ENCODE assay signal across 1 cellular context in the genomic region with DNA sequence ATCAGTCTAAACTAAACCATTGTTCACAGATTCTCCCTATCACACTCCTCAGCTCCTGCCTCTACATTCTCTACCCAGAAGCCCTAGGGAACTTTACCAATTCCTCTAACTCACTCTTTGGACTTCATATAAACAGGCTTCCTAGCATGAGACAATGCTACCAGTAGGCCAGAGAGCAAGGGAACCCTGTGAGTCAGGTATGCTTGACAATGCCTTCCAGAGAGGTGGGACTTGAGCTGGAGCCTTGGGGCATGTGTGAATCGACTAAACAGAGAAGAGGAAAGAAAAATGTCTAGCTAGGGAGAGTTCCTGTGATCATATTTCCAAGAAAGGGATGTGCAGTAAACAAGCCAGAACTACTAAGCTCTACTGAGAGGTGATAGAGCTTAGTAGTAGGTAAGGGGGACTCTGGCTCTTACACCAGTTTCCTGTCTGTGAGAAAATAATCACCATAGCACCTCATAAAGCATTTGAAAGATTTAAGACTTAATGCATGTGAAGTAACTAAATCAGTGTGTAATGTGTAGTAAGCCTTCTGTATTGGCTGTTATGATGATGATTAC.
TF ChIP-seq lines count a peak whose summit lies in the region.

No MANE protein-coding gene starts in this region.

TF ChIP-seq in IMR-90, 13 proteins besides CTCF, POLR2A, EP300 and RAD21:
- TF ChIP-seq, protein P1, sequence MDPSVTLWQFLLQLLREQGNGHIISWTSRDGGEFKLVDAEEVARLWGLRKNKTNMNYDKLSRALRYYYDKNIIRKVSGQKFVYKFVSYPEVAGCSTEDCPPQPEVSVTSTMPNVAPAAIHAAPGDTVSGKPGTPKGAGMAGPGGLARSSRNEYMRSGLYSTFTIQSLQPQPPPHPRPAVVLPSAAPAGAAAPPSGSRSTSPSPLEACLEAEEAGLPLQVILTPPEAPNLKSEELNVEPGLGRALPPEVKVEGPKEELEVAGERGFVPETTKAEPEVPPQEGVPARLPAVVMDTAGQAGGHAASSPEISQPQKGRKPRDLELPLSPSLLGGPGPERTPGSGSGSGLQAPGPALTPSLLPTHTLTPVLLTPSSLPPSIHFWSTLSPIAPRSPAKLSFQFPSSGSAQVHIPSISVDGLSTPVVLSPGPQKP (IDR thresholded peaks at IDR 0.05; ENCODE audit: borderline replicate concordance, low read depth, low read length): no peak
- TF ChIP-seq FOS (IDR thresholded peaks at IDR 0.05; ENCODE audit: low read depth, low read length) (no peak), SMC3 (IDR thresholded peaks at IDR 0.05; ENCODE audit: low read depth, low read length) (no peak), MAFK (IDR thresholded peaks at IDR 0.05; ENCODE audit: low read depth, low read length) (no peak), CHD1 (IDR thresholded peaks at IDR 0.05; ENCODE audit: low read depth, low read length) (no peak), BHLHE40 (IDR thresholded peaks at IDR 0.05; ENCODE audit: low read depth, low read length) (no peak), RCOR1 (IDR thresholded peaks at IDR 0.05; ENCODE audit: insufficient replicate concordance, low read length) (no peak), CEBPB (IDR thresholded peaks at IDR 0.05; ENCODE audit: low read depth, low read length) (no peak)
TF ChIP-seq in IMR-90: peak in this region for 0.
